2 cellular contexts compared by ENCODE assay signal in the genomic region with DNA sequence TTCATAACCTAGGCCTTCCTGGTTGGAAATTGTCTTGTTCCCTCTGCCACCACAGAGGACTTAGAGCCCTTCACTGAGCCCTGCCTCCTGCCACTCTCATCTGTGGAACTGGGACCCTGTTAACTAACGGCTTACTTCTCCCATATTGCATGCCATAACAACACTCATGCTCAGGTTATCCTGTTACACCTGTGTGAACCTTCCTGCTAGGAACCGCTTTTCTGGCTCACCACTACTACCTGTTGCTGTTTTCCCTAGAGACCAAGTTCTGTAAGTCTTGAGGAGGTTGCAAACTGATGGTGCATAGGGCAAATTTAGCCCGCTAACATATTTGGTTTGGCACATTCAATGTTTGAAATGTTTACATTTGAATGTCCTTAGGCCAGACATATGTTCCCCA.
TF ChIP-seq lines count a peak whose summit lies in the region.

No MANE protein-coding gene starts in this region.

TF ChIP-seq in HepG2, 621 proteins besides CTCF, POLR2A, EP300 and RAD21:
- TF ChIP-seq NR2F2 (IDR thresholded peaks at IDR 0.05; ENCODE audit: borderline replicate concordance, low read depth) (no peak), ZNF354B (CRISPR knock-in tag; IDR thresholded peaks at IDR 0.05) (no peak), ZNF614 (CRISPR knock-in tag; IDR thresholded peaks at IDR 0.05; ENCODE audit: borderline replicate concordance) (no peak), MAF1 (CRISPR knock-in tag; IDR thresholded peaks at IDR 0.05; ENCODE audit: borderline replicate concordance) (no peak), ZNF530 (CRISPR knock-in tag; IDR thresholded peaks at IDR 0.05; ENCODE audit: low read depth) (no peak), GATA4 (IDR thresholded peaks at IDR 0.05; ENCODE audit: borderline replicate concordance, low read depth) (no peak), ZNF205 (CRISPR knock-in tag; IDR thresholded peaks at IDR 0.05) (no peak), HNRNPK (IDR thresholded peaks at IDR 0.05; ENCODE audit: low read depth, low read length, poor library complexity, severe bottlenecking) (no peak), SALL2 (CRISPR knock-in tag; IDR thresholded peaks at IDR 0.05) (no peak), KDM2A (CRISPR knock-in tag; IDR thresholded peaks at IDR 0.05; ENCODE audit: borderline replicate concordance, low read depth) (no peak), ZSCAN22 (CRISPR knock-in tag; IDR thresholded peaks at IDR 0.05) (no peak)
- TF ChIP-seq, protein P1, sequence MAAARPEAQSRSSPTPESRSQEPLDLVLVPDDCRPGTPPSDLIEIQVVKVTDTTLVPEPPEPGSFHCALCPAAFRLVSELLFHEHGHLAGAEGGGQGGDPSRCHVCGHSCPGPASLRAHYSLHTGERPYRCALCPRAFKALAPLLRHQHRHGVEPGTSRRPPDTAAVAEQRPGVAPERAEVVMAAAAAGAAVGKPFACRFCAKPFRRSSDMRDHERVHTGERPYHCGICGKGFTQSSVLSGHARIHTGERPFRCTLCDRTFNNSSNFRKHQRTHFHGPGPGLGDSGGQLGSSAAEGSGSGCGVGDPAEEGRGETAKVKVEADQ (CRISPR knock-in tag; IDR thresholded peaks at IDR 0.05; ENCODE audit: borderline replicate concordance): no peak
- TF ChIP-seq, protein P2, sequence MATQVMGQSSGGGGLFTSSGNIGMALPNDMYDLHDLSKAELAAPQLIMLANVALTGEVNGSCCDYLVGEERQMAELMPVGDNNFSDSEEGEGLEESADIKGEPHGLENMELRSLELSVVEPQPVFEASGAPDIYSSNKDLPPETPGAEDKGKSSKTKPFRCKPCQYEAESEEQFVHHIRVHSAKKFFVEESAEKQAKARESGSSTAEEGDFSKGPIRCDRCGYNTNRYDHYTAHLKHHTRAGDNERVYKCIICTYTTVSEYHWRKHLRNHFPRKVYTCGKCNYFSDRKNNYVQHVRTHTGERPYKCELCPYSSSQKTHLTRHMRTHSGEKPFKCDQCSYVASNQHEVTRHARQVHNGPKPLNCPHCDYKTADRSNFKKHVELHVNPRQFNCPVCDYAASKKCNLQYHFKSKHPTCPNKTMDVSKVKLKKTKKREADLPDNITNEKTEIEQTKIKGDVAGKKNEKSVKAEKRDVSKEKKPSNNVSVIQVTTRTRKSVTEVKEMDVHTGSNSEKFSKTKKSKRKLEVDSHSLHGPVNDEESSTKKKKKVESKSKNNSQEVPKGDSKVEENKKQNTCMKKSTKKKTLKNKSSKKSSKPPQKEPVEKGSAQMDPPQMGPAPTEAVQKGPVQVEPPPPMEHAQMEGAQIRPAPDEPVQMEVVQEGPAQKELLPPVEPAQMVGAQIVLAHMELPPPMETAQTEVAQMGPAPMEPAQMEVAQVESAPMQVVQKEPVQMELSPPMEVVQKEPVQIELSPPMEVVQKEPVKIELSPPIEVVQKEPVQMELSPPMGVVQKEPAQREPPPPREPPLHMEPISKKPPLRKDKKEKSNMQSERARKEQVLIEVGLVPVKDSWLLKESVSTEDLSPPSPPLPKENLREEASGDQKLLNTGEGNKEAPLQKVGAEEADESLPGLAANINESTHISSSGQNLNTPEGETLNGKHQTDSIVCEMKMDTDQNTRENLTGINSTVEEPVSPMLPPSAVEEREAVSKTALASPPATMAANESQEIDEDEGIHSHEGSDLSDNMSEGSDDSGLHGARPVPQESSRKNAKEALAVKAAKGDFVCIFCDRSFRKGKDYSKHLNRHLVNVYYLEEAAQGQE (IDR thresholded peaks at IDR 0.05; ENCODE audit: borderline replicate concordance in 1 of 2, low read depth in 1 of 2, low read length in 2 of 2): no peak
- TF ChIP-seq, protein P3, sequence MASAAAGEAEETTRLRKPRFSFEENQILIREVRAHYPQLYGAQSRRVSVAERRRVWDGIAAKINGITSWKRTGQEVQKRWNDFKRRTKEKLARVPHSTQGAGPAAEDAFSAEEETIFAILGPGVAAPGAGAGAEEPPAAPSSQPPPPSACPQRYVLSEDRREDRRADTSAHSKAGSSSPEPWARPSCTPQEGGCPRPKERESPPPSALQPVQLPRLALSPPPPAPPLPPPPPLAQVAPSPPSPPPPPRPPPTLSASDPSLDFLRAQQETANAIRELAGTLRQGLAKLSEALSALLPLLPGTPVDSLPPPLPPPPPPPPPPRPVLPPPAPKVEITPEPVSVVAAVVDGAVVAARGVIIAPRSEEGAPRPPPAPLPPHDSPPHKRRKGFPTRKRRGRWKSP (CRISPR knock-in tag; IDR thresholded peaks at IDR 0.05): no peak
- TF ChIP-seq, protein P4, sequence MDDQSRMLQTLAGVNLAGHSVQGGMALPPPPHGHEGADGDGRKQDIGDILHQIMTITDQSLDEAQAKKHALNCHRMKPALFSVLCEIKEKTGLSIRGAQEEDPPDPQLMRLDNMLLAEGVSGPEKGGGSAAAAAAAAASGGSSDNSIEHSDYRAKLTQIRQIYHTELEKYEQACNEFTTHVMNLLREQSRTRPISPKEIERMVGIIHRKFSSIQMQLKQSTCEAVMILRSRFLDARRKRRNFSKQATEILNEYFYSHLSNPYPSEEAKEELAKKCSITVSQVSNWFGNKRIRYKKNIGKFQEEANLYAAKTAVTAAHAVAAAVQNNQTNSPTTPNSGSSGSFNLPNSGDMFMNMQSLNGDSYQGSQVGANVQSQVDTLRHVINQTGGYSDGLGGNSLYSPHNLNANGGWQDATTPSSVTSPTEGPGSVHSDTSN (CRISPR knock-in tag; IDR thresholded peaks at IDR 0.05; ENCODE audit: borderline replicate concordance): no peak
TF ChIP-seq in HepG2: peak in this region for 0.

TF ChIP-seq in K562, 482 proteins besides CTCF, POLR2A, EP300 and RAD21:
- TF ChIP-seq SREBF2 (CRISPR knock-in tag; IDR thresholded peaks at IDR 0.05) (no peak), SAFB (IDR thresholded peaks at IDR 0.05; ENCODE audit: borderline replicate concordance, low read depth, low read length) (no peak), SIN3A (IDR thresholded peaks at IDR 0.05; ENCODE audit: borderline replicate concordance in 2 of 2, control insufficient read depth in 1 of 2, low read depth in 2 of 2, low read length in 2 of 2) (no peak), SRSF7 (optimal IDR thresholded peaks at IDR 0.05; ENCODE audit: low read depth, low read length) (no peak), ZNF717 (CRISPR knock-in tag; IDR thresholded peaks at IDR 0.05) (no peak), DMBX1 (CRISPR knock-in tag; IDR thresholded peaks at IDR 0.05; ENCODE audit: borderline replicate concordance) (no peak), CBX8 (IDR thresholded peaks at IDR 0.05; ENCODE audit: borderline replicate concordance, extremely low read depth, low read depth, low read length, poor library complexity, severe bottlenecking) (no peak), ZNF140 (CRISPR knock-in tag; IDR thresholded peaks at IDR 0.05) (no peak)
- TF ChIP-seq, protein P5, sequence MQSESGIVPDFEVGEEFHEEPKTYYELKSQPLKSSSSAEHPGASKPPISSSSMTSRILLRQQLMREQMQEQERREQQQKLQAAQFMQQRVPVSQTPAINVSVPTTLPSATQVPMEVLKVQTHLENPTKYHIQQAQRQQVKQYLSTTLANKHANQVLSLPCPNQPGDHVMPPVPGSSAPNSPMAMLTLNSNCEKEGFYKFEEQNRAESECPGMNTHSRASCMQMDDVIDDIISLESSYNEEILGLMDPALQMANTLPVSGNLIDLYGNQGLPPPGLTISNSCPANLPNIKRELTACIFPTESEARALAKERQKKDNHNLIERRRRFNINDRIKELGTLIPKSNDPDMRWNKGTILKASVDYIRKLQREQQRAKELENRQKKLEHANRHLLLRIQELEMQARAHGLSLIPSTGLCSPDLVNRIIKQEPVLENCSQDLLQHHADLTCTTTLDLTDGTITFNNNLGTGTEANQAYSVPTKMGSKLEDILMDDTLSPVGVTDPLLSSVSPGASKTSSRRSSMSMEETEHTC (IDR thresholded peaks at IDR 0.05): no peak
TF ChIP-seq in K562: peak in this region for 0.
